Comparison of ENCODE assay signal across 32 cellular contexts in genomic region chr20:52246366-52246765, GRCh38.
"Had no signal": no experiment of that assay in that cellular context is flagged by ENCODE, and none has a peak within 500 bp of the region (broad histone marks: within the 10 kb centered on the region; RNA-seq: fewer than 3 reads in every experiment).

No MANE protein-coding gene starts in this region.

- FAIRE-seq: astrocyte, TTC549 had no signal

- H3K4me3 Mint-ChIP-seq: activated B cell treated with CpG ODN at 0.5 μM for 24 hours; activated CD4-positive, alpha-beta memory T cell treated with anti-CD3 and anti-CD28 coated beads, Interleukin-2, amount 10 ng/mL, durations not matched to agents 7 days and 5 days; activated CD4-positive, alpha-beta T cell treated with anti-CD3 and anti-CD28 coated beads, Interleukin-2, amount 10 ng/mL, durations not matched to agents 24 days and 14 days; activated CD8-positive, alpha-beta memory T cell treated with anti-CD3 and anti-CD28 coated beads, Interleukin-2, amount 10 ng/mL, durations not matched to agents 7 days and 5 days; activated CD8-positive, alpha-beta T cell treated with anti-CD3 and anti-CD28 coated beads, Interleukin-2, amount 10 ng/mL, durations not matched to agents 7 days and 5 days; activated naive CD4-positive, alpha-beta T cell treated with anti-CD3 and anti-CD28 coated beads, Interleukin-2, amount 10 ng/mL, durations not matched to agents 7 days and 5 days; activated naive CD4-positive, alpha-beta T cell treated with anti-CD3 and anti-CD28 coated beads, Interleukin-2, amount 50 U/mL, for 24 hours; activated naive CD8-positive, alpha-beta T cell; activated T-cell treated with anti-CD3 and anti-CD28 coated beads, Interleukin-2, amount 50 U/mL, for 24 hours; T-cell; T-helper 2 cell treated with Interferon-gamma antibody and Interleukin-4, amounts not matched to agents 5 μg/mL and 100 μg/mL, for 36 hours had no signal

- H3K27me3 ChIP-seq: body of pancreas, brain microvascular endothelial cell, breast epithelium had no signal

- H3K27me3 Mint-ChIP-seq: activated CD4-positive, alpha-beta memory T cell treated with anti-CD3 and anti-CD28 coated beads, Interleukin-2, amount 10 ng/mL, durations not matched to agents 7 days and 5 days; activated CD4-positive, alpha-beta T cell treated with anti-CD3 and anti-CD28 coated beads, Interleukin-2, amount 10 ng/mL, durations not matched to agents 24 days and 14 days; activated naive CD4-positive, alpha-beta T cell treated with anti-CD3 and anti-CD28 coated beads, Interleukin-2, amount 10 ng/mL, durations not matched to agents 7 days and 5 days; activated naive CD4-positive, alpha-beta T cell treated with anti-CD3 and anti-CD28 coated beads, Interleukin-2, amount 50 U/mL, for 24 hours; activated T-cell treated with anti-CD3 and anti-CD28 coated beads, Interleukin-2, amount 50 U/mL, for 24 hours; T-cell had no signal

- H3K4me3 ChIP-seq: body of pancreas, breast epithelium had no signal

- H3K27ac Mint-ChIP-seq: activated B cell treated with CpG ODN at 0.5 μM for 24 hours; activated CD4-positive, alpha-beta memory T cell treated with anti-CD3 and anti-CD28 coated beads, Interleukin-2, amount 10 ng/mL, durations not matched to agents 7 days and 5 days; activated CD4-positive, alpha-beta T cell treated with anti-CD3 and anti-CD28 coated beads, Interleukin-2, amount 10 ng/mL, durations not matched to agents 24 days and 14 days; activated CD8-positive, alpha-beta memory T cell treated with anti-CD3 and anti-CD28 coated beads, Interleukin-2, amount 10 ng/mL, durations not matched to agents 7 days and 5 days; activated CD8-positive, alpha-beta T cell treated with anti-CD3 and anti-CD28 coated beads, Interleukin-2, amount 10 ng/mL, durations not matched to agents 7 days and 5 days; activated naive CD4-positive, alpha-beta T cell treated with anti-CD3 and anti-CD28 coated beads, Interleukin-2, amount 10 ng/mL, durations not matched to agents 7 days and 5 days; activated naive CD4-positive, alpha-beta T cell treated with anti-CD3 and anti-CD28 coated beads, Interleukin-2, amount 50 U/mL, for 24 hours; activated naive CD8-positive, alpha-beta T cell; activated T-cell treated with anti-CD3 and anti-CD28 coated beads, Interleukin-2, amount 50 U/mL, for 24 hours; activated T-helper 2 cell treated with anti-CD3 and anti-CD28 coated beads, Interferon-gamma antibody, Interleukin-2, Interleukin-4, amounts not matched to agents 10 μg/mL and 5 μg/mL and 100 μg/mL, durations not matched to agents 14 hours and 24 hours and 36 hours; T-cell; T-helper 2 cell treated with Interferon-gamma antibody and Interleukin-4, amounts not matched to agents 5 μg/mL and 100 μg/mL, for 36 hours had no signal

- ATAC-seq: activated CD8-positive, alpha-beta memory T cell treated with anti-CD3 and anti-CD28 coated beads, Interleukin-2, amount 10 ng/mL, durations not matched to agents 7 days and 5 days; activated CD8-positive, alpha-beta T cell treated with anti-CD3 and anti-CD28 coated beads, Interleukin-2, amount 10 ng/mL, durations not matched to agents 7 days and 5 days; body of pancreas; T-cell had no signal

- H3K27ac ChIP-seq: body of pancreas, brain microvascular endothelial cell, breast epithelium, VCaP had no signal

- DNase-seq: activated B cell treated with CpG ODN at 0.5 μM for 24 hours; activated CD4-positive, alpha-beta memory T cell treated with anti-CD3 and anti-CD28 coated beads, Interleukin-2, amount 10 ng/mL, durations not matched to agents 7 days and 5 days; activated CD4-positive, alpha-beta T cell treated with anti-CD3 and anti-CD28 coated beads for 4 hours; activated CD4-positive, alpha-beta T cell treated with anti-CD3 and anti-CD28 coated beads, Interleukin-2, amount 10 ng/mL, durations not matched to agents 24 days and 14 days; activated CD4-positive, alpha-beta T cell treated with anti-CD3 and anti-CD28 coated beads, Interleukin-2, amount 50 U/mL, for 1 hour; activated CD4-positive, alpha-beta T cell treated with anti-CD3 and anti-CD28 coated beads, Interleukin-2, amount 50 U/mL, for 48 hours; activated CD4-positive, CD25-positive, alpha-beta regulatory T cell treated with anti-CD3 and anti-CD28 coated beads, Interleukin-2, amount 50 U/mL, for 72 hours; activated CD8-positive, alpha-beta memory T cell treated with anti-CD3 and anti-CD28 coated beads for 24 hours; activated CD8-positive, alpha-beta memory T cell treated with anti-CD3 and anti-CD28 coated beads, Interleukin-2, amount 10 ng/mL, durations not matched to agents 7 days and 5 days; activated CD8-positive, alpha-beta memory T cell treated with anti-CD3 and anti-CD28 coated beads, Interleukin-2, amount 50 U/mL, for 48 hours; activated CD8-positive, alpha-beta T cell treated with anti-CD3 and anti-CD28 coated beads, Interleukin-2, amount 10 ng/mL, durations not matched to agents 7 days and 5 days; activated effector memory CD4-positive, alpha-beta T cell treated with Interleukin-2 at 50 U/mL for 16 hours; activated gamma-delta T cell; activated naive CD4-positive, alpha-beta T cell treated with anti-CD3 and anti-CD28 coated beads, Interleukin-2, amount 10 ng/mL, durations not matched to agents 7 days and 5 days; activated naive CD4-positive, alpha-beta T cell treated with Interleukin-2 at 50 U/mL for 16 hours; activated T-cell treated with anti-CD3 and anti-CD28 coated beads, Interleukin-2, amount 50 U/mL, for 24 hours; activated T-cell treated with anti-CD3 and anti-CD28 coated beads, Interleukin-2, amount 50 U/mL, for 48 hours; aorta; body of pancreas; brain microvascular endothelial cell; central memory CD4-positive, alpha-beta T cell; T-cell; T-helper 2 cell; T-helper 9 cell had no signal

- H3K9me3 ChIP-seq: body of pancreas, breast epithelium had no signal

- H3K36me3 ChIP-seq: brain microvascular endothelial cell, breast epithelium had no signal

- H3K4me1 Mint-ChIP-seq: activated B cell treated with CpG ODN at 0.5 μM for 24 hours; activated CD4-positive, alpha-beta T cell treated with anti-CD3 and anti-CD28 coated beads, Interleukin-2, amount 10 ng/mL, durations not matched to agents 24 days and 14 days; T-cell had no signal

- H3K36me3 Mint-ChIP-seq: activated CD8-positive, alpha-beta memory T cell treated with anti-CD3 and anti-CD28 coated beads, Interleukin-2, amount 10 ng/mL, durations not matched to agents 7 days and 5 days; activated naive CD4-positive, alpha-beta T cell treated with anti-CD3 and anti-CD28 coated beads, Interleukin-2, amount 10 ng/mL, durations not matched to agents 7 days and 5 days; activated naive CD8-positive, alpha-beta T cell; T-cell had no signal
